Comparison of ENCODE assay signal across 11 cellular contexts in the genomic region with DNA sequence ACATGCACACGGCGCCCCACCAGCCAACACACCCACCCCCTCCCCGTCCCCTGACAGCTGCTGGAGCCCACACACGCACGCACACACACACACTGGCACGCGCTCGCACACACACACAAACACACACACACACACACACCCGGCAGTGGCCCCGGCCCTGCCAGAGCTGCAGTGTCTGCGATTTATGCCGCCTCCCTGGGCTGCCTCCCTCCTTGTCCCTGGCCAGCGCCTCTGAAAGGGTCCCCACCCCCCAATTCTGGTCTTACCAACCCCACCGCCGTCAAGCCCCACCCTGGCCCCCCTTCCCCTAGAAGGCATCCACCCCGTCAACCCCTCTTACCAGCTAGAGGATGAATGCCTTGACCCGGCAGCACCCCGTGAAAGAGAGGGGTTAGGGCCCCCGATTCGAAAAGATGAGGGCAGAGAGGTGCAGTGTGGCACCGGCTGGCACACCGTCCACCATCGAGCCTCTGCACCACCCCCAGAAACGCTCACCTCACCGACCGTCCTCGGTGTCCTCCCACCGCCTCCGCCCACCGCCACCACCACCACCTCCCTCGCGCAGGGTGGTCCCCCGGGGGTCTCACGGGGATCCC. TPM values are rescaled to one million over a fixed set of nuclear protein-coding genes. Genes with fewer than 3 reads are reported as not detected.
A peak's percentile ranks its signal among the peaks of the same experiment; 100 is the strongest.
DNase-seq lines count a peak whose midpoint lies in the region; ATAC-seq, FAIRE-seq and TF ChIP-seq lines count a peak whose summit lies in the region.
"Had no signal": no experiment of that assay in that cellular context is flagged by ENCODE, and none has a peak within 500 bp of the region (broad histone marks: within the 10 kb centered on the region; RNA-seq: fewer than 3 reads in every experiment).

No MANE protein-coding gene starts in this region.

- peak overlapping the region; percentile 55 for H3K4me3 ChIP-seq in bronchial epithelial cell (ENCODE audit: low read depth, low read length)
- peak overlapping the region; percentile 50 for H3K4me3 ChIP-seq in lower lobe of right lung
- peak overlapping the region in 1 of 2 donors; percentile 52 for H3K4me3 ChIP-seq in gastroesophageal sphincter

- peaks cover 33 to 38% of the 10 kb centered on the region in 2 donors for H3K27me3 Mint-ChIP-seq in natural killer cell (ENCODE audit: low read depth in 2 of 2)
- peaks cover 23 to 44% of the 10 kb centered on the region in 2 donors for H3K27me3 Mint-ChIP-seq in natural killer cell treated with Interleukin-12 subunit alpha and Interleukin-12 subunit beta and Interleukin-15 and Interleukin-18, amount 100 ng/mL, for 72 hours

- H3K9me3 ChIP-seq in lower lobe of right lung (no peaks in the 10 kb centered on the region), gastroesophageal sphincter (no peaks in the 10 kb centered on the region)

- H3K4me3 Mint-ChIP-seq in natural killer cell: peak overlapping the region; percentile 75
- H3K4me3 Mint-ChIP-seq in natural killer cell treated with Interleukin-12 subunit alpha and Interleukin-12 subunit beta and Interleukin-15 and Interleukin-18, amount 100 ng/mL, for 72 hours: no peak overlapping the region

- ATAC-seq in natural killer cell (no peak), lower lobe of right lung (peak in 1 of 2 donors; percentile 22), GM18868 (IDR thresholded peaks at IDR 0.05; ENCODE audit: unreplicated experiment) (no peak), gastroesophageal sphincter (no peak)
- ATAC-seq in natural killer cell treated with Interleukin-12 subunit alpha and Interleukin-12 subunit beta and Interleukin-15 and Interleukin-18, amount 100 ng/mL, for 72 hours: no peak

- no peak for DNase-seq in natural killer cell
- no peak for DNase-seq in natural killer cell treated with Interleukin-12 subunit alpha and Interleukin-12 subunit beta and Interleukin-15 and Interleukin-18, amount 100 ng/mL, for 72 hours (ENCODE audit: low spot score)
- DNase-seq in bronchial epithelial cell (ENCODE audit: low read depth): no peak
- no peak for DNase-seq in lower lobe of right lung
- DNase-seq in GM12892 (ENCODE audit: insufficient read length): no peak
- no peak for DNase-seq in RCC 7860 (ENCODE audit: low spot score)
- DNase-seq: activated effector memory CD4-positive, alpha-beta T cell treated with Interleukin-2 at 50 U/mL for 16 hours; DMS153; stimulated activated CD4-positive, alpha-beta T cell treated with anti-CD3 and anti-CD28 coated beads, Interleukin-2, amount 100 ng/mL, for 48 hours had no signal

- H3K9me3 Mint-ChIP-seq in natural killer cell: no peaks in the 10 kb centered on the region
- H3K9me3 Mint-ChIP-seq in natural killer cell treated with Interleukin-12 subunit alpha and Interleukin-12 subunit beta and Interleukin-15 and Interleukin-18, amount 100 ng/mL, for 72 hours: no peaks in the 10 kb centered on the region

- H3K4me1 Mint-ChIP-seq in natural killer cell: peaks cover 0 to 6% of the 10 kb centered on the region in 2 donors
- H3K4me1 Mint-ChIP-seq in natural killer cell treated with Interleukin-12 subunit alpha and Interleukin-12 subunit beta and Interleukin-15 and Interleukin-18, amount 100 ng/mL, for 72 hours (ENCODE audit: low read depth in 2 of 2): peaks cover 7 to 9% of the 10 kb centered on the region in 2 donors

- no peak for TF ChIP-seq CTCF in natural killer cell (IDR thresholded peaks at IDR 0.05)
- no peak for TF ChIP-seq CTCF in bronchial epithelial cell (IDR thresholded peaks at IDR 0.05; ENCODE audit: insufficient read depth, low read length, severe bottlenecking)
- no peak for TF ChIP-seq CTCF in lower lobe of right lung (IDR thresholded peaks at IDR 0.05)
- no peak for TF ChIP-seq CTCF in gastroesophageal sphincter (IDR thresholded peaks at IDR 0.05)

- FAIRE-seq in bronchial epithelial cell (lab: Jason Lieb, UNC) (no peak), GM12892 (lab: Jason Lieb, UNC) (no peak), RCC 7860 (lab: Jason Lieb, UNC) (no peak)

- intact Hi-C loops in natural killer cell (cut with micrococcal nuclease): no loop called here
- intact Hi-C loops in lower lobe of right lung (cut with DNase I): no loop called here

- H3K36me3 ChIP-seq in bronchial epithelial cell (ENCODE audit: control insufficient read depth, insufficient read depth, low read length) (no peaks in the 10 kb centered on the region), lower lobe of right lung (no peaks in the 10 kb centered on the region), gastroesophageal sphincter (no peaks in the 10 kb centered on the region)

- TF ChIP-seq POLR2A in GM12892 (IDR thresholded peaks at IDR 0.05; ENCODE audit: low read depth, low read length) (no peak), gastroesophageal sphincter (IDR thresholded peaks at IDR 0.05) (no peak)

- H3K27me3 ChIP-seq in bronchial epithelial cell (ENCODE audit: control insufficient read depth, insufficient read depth, low read length): peaks cover 3% of the 10 kb centered on the region
- peaks cover 70% of the 10 kb centered on the region for H3K27me3 ChIP-seq in lower lobe of right lung (ENCODE audit: low read depth)
- H3K27me3 ChIP-seq in gastroesophageal sphincter: peaks cover 99% of the 10 kb centered on the region

- TF ChIP-seq EP300 in gastroesophageal sphincter (IDR thresholded peaks at IDR 0.05): no peak

- H3K27ac ChIP-seq in lower lobe of right lung (no peak overlapping the region), gastroesophageal sphincter (no peak overlapping the region)

- no peak overlapping the region for H3K27ac Mint-ChIP-seq in natural killer cell
- H3K27ac Mint-ChIP-seq in natural killer cell treated with Interleukin-12 subunit alpha and Interleukin-12 subunit beta and Interleukin-15 and Interleukin-18, amount 100 ng/mL, for 72 hours: no peak overlapping the region

- WGBS in gastroesophageal sphincter (ENCODE audit: low coverage in 1 of 2), 2 donors: 0% methylated on average over 1 to 5 of the region's 34 CpGs

- no peaks in the 10 kb centered on the region for H3K36me3 Mint-ChIP-seq in natural killer cell
- no peaks in the 10 kb centered on the region for H3K36me3 Mint-ChIP-seq in natural killer cell treated with Interleukin-12 subunit alpha and Interleukin-12 subunit beta and Interleukin-15 and Interleukin-18, amount 100 ng/mL, for 72 hours

- H3K4me1 ChIP-seq in lower lobe of right lung: peaks cover 12% of the 10 kb centered on the region
- peaks cover 0 to 18% (median 3%) of the 10 kb centered on the region in 3 donors for H3K4me1 ChIP-seq in gastroesophageal sphincter

RNA-seq across cellular contexts. Expression of gene ELFN2, which starts 0.6 kb away (rescaled TPM):
- total RNA-seq in natural killer cell (under 1 TPM; 0.33 to 0.49 (median 0.36) TPM), bronchial epithelial cell (0.26 and 0.51 TPM in 2 replicates), lower lobe of right lung (0.89 TPM), gastroesophageal sphincter (under 1 TPM in 3 of 4 donors, not detected in 1; under 0.01 to 0.19 (median 0.16) TPM)
- total RNA-seq in natural killer cell treated with Interleukin-12 subunit alpha and Interleukin-12 subunit beta and Interleukin-15 and Interleukin-18, amount 100 ng/mL, for 72 hours: under 1 TPM in 1 of 2 donors, not detected in 1; 0.40 TPM
- polyA plus RNA-seq in GM12892 (2012; ENCODE audit: missing spikeins): not detected

RNA-seq across cellular contexts. Expression of gene MFNG, which starts 59.6 kb away (rescaled TPM):
- total RNA-seq in natural killer cell (100 to 1,000 TPM in 2 of 3 donors, 10 to 100 TPM in 1; 75.3 to 111 (median 110) TPM), bronchial epithelial cell (0.26 and 1.3 TPM in 2 replicates), lower lobe of right lung (71.0 TPM), gastroesophageal sphincter (10 to 100 TPM in 3 of 4 donors, 1 to 10 TPM in 1; 6.4 to 14.6 (median 12.1) TPM)
- total RNA-seq in natural killer cell treated with Interleukin-12 subunit alpha and Interleukin-12 subunit beta and Interleukin-15 and Interleukin-18, amount 100 ng/mL, for 72 hours: 100 to 1,000 TPM; 135 to 338 TPM
- 30.7 TPM for polyA plus RNA-seq in GM12892 (2012; ENCODE audit: missing spikeins)
